24 cellular contexts compared by ENCODE assay signal in the genomic region with DNA sequence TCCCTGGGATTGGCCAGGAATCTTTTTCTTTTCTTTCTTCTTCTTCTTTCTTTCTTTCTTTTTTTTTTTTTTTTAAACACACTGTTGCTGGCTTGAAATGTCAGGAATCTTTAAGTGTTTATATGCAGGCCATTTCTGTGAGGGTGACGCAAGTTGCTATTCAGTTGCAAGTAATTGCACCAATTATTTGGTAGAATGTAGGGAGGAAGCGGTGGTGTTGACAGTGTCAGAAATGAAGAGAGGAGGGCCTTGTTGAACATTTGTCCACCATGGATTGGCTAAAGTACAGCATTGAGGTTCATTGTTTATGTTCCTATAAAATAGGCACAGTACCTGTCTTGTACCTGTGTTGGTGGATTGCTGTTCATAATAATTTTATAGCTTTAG. TPM values are rescaled to one million over a fixed set of nuclear protein-coding genes. Genes with fewer than 3 reads are reported as not detected.
A peak's percentile ranks its signal among the peaks of the same experiment; 100 is the strongest.
DNase-seq lines count a peak whose midpoint lies in the region; ATAC-seq and TF ChIP-seq lines count a peak whose summit lies in the region.
"Had no signal": no experiment of that assay in that cellular context is flagged by ENCODE, and none has a peak within 500 bp of the region (broad histone marks: within the 10 kb centered on the region; RNA-seq: fewer than 3 reads in every experiment).

No MANE protein-coding gene starts in this region.

- ATAC-seq in T-cell (replicated peaks in 1 of 4) (no peak), lower lobe of right lung (peak; percentile 25 to 46), HG02973 (IDR thresholded peaks at IDR 0.05; ENCODE audit: unreplicated experiment) (no peak), gastrocnemius medialis (no peak), GM19395 (IDR thresholded peaks at IDR 0.05; ENCODE audit: unreplicated experiment) (no peak)
- ATAC-seq: left lobe of liver had no signal

- H3K27ac ChIP-seq in lower lobe of right lung, result peak overlapping the region; percentile 8
- no peak overlapping the region for H3K27ac ChIP-seq in gastrocnemius medialis
- H3K27ac ChIP-seq: adrenal gland, dorsolateral prefrontal cortex had no signal

- H3K4me1 Mint-ChIP-seq in T-cell, result peaks cover 48 to 63% (median 52%) of the 10 kb centered on the region in 3 donors
- H3K4me1 Mint-ChIP-seq in type B pancreatic cell (ENCODE audit: unreplicated experiment), result peaks cover 26% of the 10 kb centered on the region

- H3K27ac Mint-ChIP-seq in T-cell, result peak overlapping the region; percentile 86 to 94
- peak overlapping the region; percentile 66 for H3K27ac Mint-ChIP-seq in type B pancreatic cell
- H3K27ac Mint-ChIP-seq: activated B cell treated with CpG ODN at 0.5 μM for 24 hours, HFFc6 had no signal

- POLR2A ChIA-PET in T-cell (lab: Charles Lee), result no interaction called here

- H3K27me3 Mint-ChIP-seq in T-cell (no peaks in the 10 kb centered on the region), type B pancreatic cell (no peaks in the 10 kb centered on the region)
- H3K27me3 Mint-ChIP-seq: activated B cell treated with CpG ODN at 0.5 μM for 24 hours had no signal

- DNase-seq in NCI-H748 (lab: John Stamatoyannopoulos, UW; ENCODE audit: unreplicated experiment) (peak; percentile 27), NCI-H748 treated with DMSO at 0.1 percent for 48 hours (lab: John Stamatoyannopoulos, UW) (no peak), T-cell (no peak), lower lobe of right lung (no peak), type B pancreatic cell (ENCODE audit: extremely low spot score, unreplicated experiment) (no peak), gastrocnemius medialis (no peak)
- DNase-seq: activated B cell treated with CpG ODN at 0.5 μM for 24 hours; activated CD8-positive, alpha-beta memory T cell treated with anti-CD3 and anti-CD28 coated beads for 24 hours; adrenal gland; DMS153; dorsolateral prefrontal cortex; HFFc6; NCI-H187; NCI-H510A; OCI-M1; SIG-M5; spleen; stimulated activated CD8-positive, alpha-beta memory T cell treated with anti-CD3 and anti-CD28 coated beads, Interleukin-4, amount 100 ng/mL, for 48 hours had no signal

- CTCF ChIA-PET in T-cell (lab: Charles Lee), result interaction anchor here in 1 of 2 donors (1.3 kb wide), 1 partner anchor 51 kb away, joined by 3 read pairs; no protein-coding TSS in a partner anchor

- H3K4me3 ChIP-seq in lower lobe of right lung, result no peak overlapping the region
- no peak overlapping the region for H3K4me3 ChIP-seq in gastrocnemius medialis
- H3K4me3 ChIP-seq: adrenal gland, dorsolateral prefrontal cortex, GM12878, prostate gland, spleen had no signal

- in situ Hi-C loops in gastrocnemius medialis (cut with MboI; ENCODE audit: low sequenced_read_pairs in 4 of 4), result no loop called here

- peaks cover 11% of the 10 kb centered on the region for H3K4me1 ChIP-seq in lower lobe of right lung
- peaks cover 25 to 43% of the 10 kb centered on the region in 2 donors for H3K4me1 ChIP-seq in gastrocnemius medialis

- H3K36me3 Mint-ChIP-seq in T-cell (peaks cover 39% of the 10 kb centered on the region), type B pancreatic cell (peaks cover 34% of the 10 kb centered on the region)

- TF ChIP-seq CTCF in lower lobe of right lung (IDR thresholded peaks at IDR 0.05) (no peak), type B pancreatic cell (conservative IDR thresholded peaks at IDR 0.05) (no peak), gastrocnemius medialis (IDR thresholded peaks at IDR 0.05 in 4 of 5, conservative IDR thresholded peaks at IDR 0.05 in 1 of 5) (no peak)

- no peak for TF ChIP-seq POLR2A in gastrocnemius medialis (IDR thresholded peaks at IDR 0.05)

- H3K4me3 Mint-ChIP-seq in T-cell, result peak overlapping the region in 1 of 3 donors; percentile 44
- peak overlapping the region; percentile 14 for H3K4me3 Mint-ChIP-seq in type B pancreatic cell
- H3K4me3 Mint-ChIP-seq: activated B cell treated with CpG ODN at 0.5 μM for 24 hours; activated T-helper 1 cell treated with anti-CD3 and anti-CD28 coated beads, Interleukin-12 subunit alpha, Interleukin-12 subunit beta, Interleukin-2, Interleukin-4 antibody, amounts not matched to agents 30 ng/mL and 10 ng/mL and 1 ng/mL, durations not matched to agents 14 hours and 24 hours and 36 hours; HFFc6 had no signal

- H3K9me3 Mint-ChIP-seq in T-cell (no peaks in the 10 kb centered on the region), type B pancreatic cell (peaks cover 4% of the 10 kb centered on the region)
- H3K9me3 Mint-ChIP-seq: activated B cell treated with CpG ODN at 0.5 μM for 24 hours, HFFc6 had no signal

- H3K36me3 ChIP-seq in lower lobe of right lung (peaks cover 27% of the 10 kb centered on the region), gastrocnemius medialis (peaks cover 0 to 32% of the 10 kb centered on the region in 2 donors)
- H3K36me3 ChIP-seq: adrenal gland, prostate gland had no signal

- no peaks in the 10 kb centered on the region for H3K9me3 ChIP-seq in lower lobe of right lung
- no peaks in the 10 kb centered on the region for H3K9me3 ChIP-seq in gastrocnemius medialis
- H3K9me3 ChIP-seq: adrenal gland, prostate gland, spleen had no signal

- intact Hi-C loops in lower lobe of right lung (cut with DNase I), result no loop called here
- intact Hi-C loops in gastrocnemius medialis (cut with DNase I; ENCODE audit: low total_unique reads), result loop anchor here (10.0 kb wide), 1 partner anchor 633 kb away; a partner anchor contains a TSS

- H3K27me3 ChIP-seq in lower lobe of right lung (ENCODE audit: low read depth), result no peaks in the 10 kb centered on the region
- no peaks in the 10 kb centered on the region for H3K27me3 ChIP-seq in gastrocnemius medialis
- H3K27me3 ChIP-seq: adrenal gland, dorsolateral prefrontal cortex, spleen had no signal

RNA-seq across cellular contexts. Expression of a gene that starts 6.5 kb away (rescaled TPM):
- total RNA-seq in T-cell (10 to 100 TPM; 23.6 to 30.3 (median 24.0) TPM), lower lobe of right lung (16.5 TPM), type B pancreatic cell (ENCODE audit: low replicate concordance) (27.3 and 27.6 TPM in 2 replicates), gastrocnemius medialis (1 to 10 TPM; 3.3 to 6.8 (median 5.9) TPM)

Comparison
In these comparisons a context has a peak if more than half of its experiments do, and no peak if none do; other contexts are left out.
1. ATAC-seq: peak in lower lobe of right lung (2 of 2); none in T-cell (0 of 4), HG02973 (single experiment), gastrocnemius medialis (0 of 2) and GM19395 (single experiment).